Comparison of ENCODE assay signal across 11 cellular contexts in genomic region chr21:45698493-45698947, GRCh38. TPM values are rescaled to one million over a fixed set of nuclear protein-coding genes. Genes with fewer than 3 reads are reported as not detected.
DNase-seq lines count a peak whose midpoint lies in the region; ATAC-seq lines count a peak whose summit lies in the region.
"Had no signal": no experiment of that assay in that cellular context is flagged by ENCODE, and none has a peak within 500 bp of the region (broad histone marks: within the 10 kb centered on the region; RNA-seq: fewer than 3 reads in every experiment).

No MANE protein-coding gene starts in this region.

- H3K9me3 Mint-ChIP-seq in CD8-positive, alpha-beta memory T cell = no peaks in the 10 kb centered on the region

- DNase-seq in stimulated activated CD4-positive, alpha-beta T cell treated with anti-CD3 and anti-CD28 coated beads, Interleukin-1b, Interleukin-23, amount 100 ng/mL, for 48 hours = peak; percentile 44
- DNase-seq in stimulated activated CD4-positive, alpha-beta T cell treated with anti-CD3 and anti-CD28 coated beads, Interleukin-2, amount 100 ng/mL, for 48 hours = no peak
- DNase-seq in amniotic stem cell (lab: John Stamatoyannopoulos, UW) (peak; percentile 55), hepatic stellate cell (ENCODE audit: low spot score) (peak; percentile 8), aorta (peak; percentile 81 to 87), NAMALWA (ENCODE audit: low spot score) (no peak)
- DNase-seq in CD8-positive, alpha-beta memory T cell = no peak
- DNase-seq: NCI-H82 had no signal

- CTCF ChIA-PET in CD8-positive, alpha-beta memory T cell (lab: Charles Lee) = no interaction called here

- POLR2A ChIA-PET in CD8-positive, alpha-beta memory T cell (lab: Charles Lee) = no interaction called here

- H3K4me3 ChIP-seq in aorta (ENCODE audit: low read length in 2 of 2) = no peak overlapping the region
- no peak overlapping the region for H3K4me3 ChIP-seq in CD8-positive, alpha-beta memory T cell (ENCODE audit: low read length)

- intact Hi-C loops in aorta (cut with DNase I) = no loop called here

- no peaks in the 10 kb centered on the region for H3K36me3 ChIP-seq in aorta (ENCODE audit: control insufficient read depth in 1 of 2, insufficient read depth in 2 of 2, low read length in 1 of 2)
- H3K36me3 ChIP-seq in CD8-positive, alpha-beta memory T cell (ENCODE audit: insufficient read depth, low read length) = no peaks in the 10 kb centered on the region

- H3K36me3 Mint-ChIP-seq in CD8-positive, alpha-beta memory T cell = peaks cover 0 to 3% (median 0%) of the 10 kb centered on the region in 3 donors

- H3K27ac ChIP-seq in aorta (ENCODE audit: low read depth in 1 of 2, low read length in 2 of 2) = no peak overlapping the region
- no peak overlapping the region for H3K27ac ChIP-seq in CD8-positive, alpha-beta memory T cell (ENCODE audit: low read depth, low read length)
- H3K27ac ChIP-seq: parathyroid adenoma had no signal

- H3K27me3 Mint-ChIP-seq in CD8-positive, alpha-beta memory T cell = peaks cover 4 to 6% of the 10 kb centered on the region in 2 donors
- H3K27me3 Mint-ChIP-seq: stimulated activated naive CD8-positive, alpha-beta T cell treated with anti-CD3 and anti-CD28 coated beads, Interleukin-15, Interleukin-2, amounts not matched to agents 100 ng/mL and 50 ng/mL, for 24 hours had no signal

- no peaks in the 10 kb centered on the region for H3K4me1 ChIP-seq in aorta (ENCODE audit: control insufficient read depth in 1 of 2, insufficient read depth in 2 of 2, low read length in 2 of 2)
- peaks cover 7% of the 10 kb centered on the region for H3K4me1 ChIP-seq in CD8-positive, alpha-beta memory T cell (ENCODE audit: insufficient read depth, low read length)
- H3K4me1 ChIP-seq: parathyroid adenoma had no signal

- no peak overlapping the region for H3K4me3 Mint-ChIP-seq in CD8-positive, alpha-beta memory T cell
- H3K4me3 Mint-ChIP-seq: stimulated activated naive CD8-positive, alpha-beta T cell treated with anti-CD3 and anti-CD28 coated beads, Interleukin-15, Interleukin-2, amounts not matched to agents 100 ng/mL and 50 ng/mL, for 24 hours had no signal

- WGBS in aorta, 2 donors = 7% methylated on average over 2 of the region's 2 CpGs

- peaks cover 4 to 12% (median 9%) of the 10 kb centered on the region in 3 donors for H3K4me1 Mint-ChIP-seq in CD8-positive, alpha-beta memory T cell

- no peaks in the 10 kb centered on the region for H3K9me3 ChIP-seq in aorta (ENCODE audit: control insufficient read depth, low read length)
- H3K9me3 ChIP-seq in CD8-positive, alpha-beta memory T cell (ENCODE audit: low read length) = no peaks in the 10 kb centered on the region

- H3K27me3 ChIP-seq in aorta (ENCODE audit: control insufficient read depth in 1 of 2, insufficient read depth in 2 of 2, low read length in 1 of 2) = no peaks in the 10 kb centered on the region
- H3K27me3 ChIP-seq in CD8-positive, alpha-beta memory T cell (ENCODE audit: insufficient read depth, low read length, poor library complexity, severe bottlenecking) = no peaks in the 10 kb centered on the region

- H3K27ac Mint-ChIP-seq in CD8-positive, alpha-beta memory T cell = peak overlapping the region in 2 of 8 donors; percentile 7 to 37

- ATAC-seq in aorta (ENCODE audit: low FRiP score) (peak; percentile 36), HG03095 (IDR thresholded peaks at IDR 0.05; ENCODE audit: unreplicated experiment) (no peak)

RNA-seq across cellular contexts. Expression of gene PCBP3, which starts 55.0 kb away (rescaled TPM):
- 10 to 100 TPM in 1 of 2 donors, 1 to 10 TPM in 1; 7.0 to 15.0 TPM for total RNA-seq in aorta
- 1 to 10 TPM in 1 of 2 donors, not detected in 1; 3.6 TPM for polyA plus RNA-seq in aorta
- total RNA-seq in CD8-positive, alpha-beta memory T cell = under 1 TPM; 0.31 to 0.35 TPM
- polyA plus RNA-seq in CD8-positive, alpha-beta memory T cell = 0.38 TPM

Comparison
In these comparisons a context has a peak if more than half of its experiments do, and no peak if none do; other contexts are left out.
1. DNase-seq: peak in stimulated activated CD4-positive, alpha-beta T cell treated with anti-CD3 and anti-CD28 coated beads, Interleukin-1b, Interleukin-23, amount 100 ng/mL, for 48 hours (single experiment), amniotic stem cell (single experiment), hepatic stellate cell (single experiment) and aorta (2 of 2); none in stimulated activated CD4-positive, alpha-beta T cell treated with anti-CD3 and anti-CD28 coated beads, Interleukin-2, amount 100 ng/mL, for 48 hours (0 of 2), CD8-positive, alpha-beta memory T cell (0 of 5) and NAMALWA (single experiment).
2. RNA of gene PCBP3, which starts 55.0 kb away (total RNA-seq): 7.0 to 15.0 TPM in aorta; 0.31 to 0.35 TPM in CD8-positive, alpha-beta memory T cell; every median in the first group is over 4 times any median in the second.